In genomic region chr16:27156531-27156930, GRCh38 we compare ENCODE assay signal across 20 cellular contexts.
"Had no signal": no experiment of that assay in that cellular context is flagged by ENCODE, and none has a peak within 500 bp of the region (broad histone marks: within the 10 kb centered on the region; RNA-seq: fewer than 3 reads in every experiment).

No MANE protein-coding gene starts in this region.

- H3K27ac ChIP-seq: esophagus muscularis mucosa, heart right ventricle, suprapubic skin, tibial artery had no signal

- H3K9me3 ChIP-seq: esophagus muscularis mucosa, suprapubic skin, tibial artery had no signal

- DNase-seq: activated CD4-positive, alpha-beta T cell treated with anti-CD3 and anti-CD28 coated beads for 4 hours; activated CD4-positive, alpha-beta T cell treated with anti-CD3 and anti-CD28 coated beads, Interleukin-2, amount 50 U/mL, for 48 hours; activated CD8-positive, alpha-beta memory T cell treated with anti-CD3 and anti-CD28 coated beads for 24 hours; activated gamma-delta T cell; activated naive CD4-positive, alpha-beta T cell treated with anti-CD3 and anti-CD28 coated beads, Interleukin-2, amount 50 U/mL, for 16 hours; activated T-cell treated with anti-CD3 and anti-CD28 coated beads, Interleukin-2, amount 50 U/mL, for 24 hours; effector CD4-positive, alpha-beta T cell; foreskin melanocyte; heart right ventricle; mammary epithelial cell; midbrain; naive thymus-derived CD8-positive, alpha-beta T cell; posterior cingulate gyrus; right cardiac atrium; stimulated activated CD4-positive, alpha-beta T cell treated with anti-CD3 and anti-CD28 coated beads, Interleukin-15, amount 100 ng/mL, for 24 hours; stimulated activated CD4-positive, alpha-beta T cell treated with anti-CD3 and anti-CD28 coated beads, Interleukin-2, amount 100 ng/mL, for 24 hours; stimulated activated naive CD4-positive, alpha-beta T cell; tibial artery had no signal

- H3K4me3 ChIP-seq: esophagus muscularis mucosa, heart right ventricle, suprapubic skin, tibial artery had no signal

- H3K36me3 ChIP-seq: esophagus muscularis mucosa, heart right ventricle, suprapubic skin, tibial artery had no signal

- H3K27me3 ChIP-seq: esophagus muscularis mucosa, heart right ventricle, suprapubic skin, tibial artery had no signal
